ENCODE assay signal across 23 cellular contexts in genomic region chr11:19889531-19889930, GRCh38.
DNase-seq lines count a peak whose midpoint lies in the region; ATAC-seq and TF ChIP-seq lines count a peak whose summit lies in the region.
"Had no signal": no experiment of that assay in that cellular context is flagged by ENCODE, and none has a peak within 500 bp of the region (broad histone marks: within the 10 kb centered on the region; RNA-seq: fewer than 3 reads in every experiment).

No MANE protein-coding gene starts in this region.

- DNase-seq in SK-N-SH (no peak), astrocyte of the cerebellum (ENCODE audit: low read depth) (peak; percentile 35), kidney tubule cell (ENCODE audit: low spot score) (peak; percentile 89), superior temporal gyrus (ENCODE audit: extremely low spot score) (no peak), DMS53 treated with DMSO at 0.1 percent for 48 hours (lab: John Stamatoyannopoulos, UW; ENCODE audit: unreplicated experiment) (no peak), NCI-H2081 treated with DMSO at 0.1 percent for 48 hours (lab: John Stamatoyannopoulos, UW) (no peak)
- DNase-seq: activated CD8-positive, alpha-beta T cell treated with anti-CD3 and anti-CD28 coated beads for 36 hours; heart right ventricle; immature natural killer cell; MM.1S; NCI-H1417 treated with DMSO at 0.1 percent for 48 hours; NCI-H2107; NCI-H524 treated with DMSO at 0.1 percent for 48 hours; nucleus accumbens; retina; stimulated activated CD4-positive, alpha-beta T cell treated with anti-CD3 and anti-CD28 coated beads, Interleukin-12 subunit alpha, Interleukin-12 subunit beta, amount 100 ng/mL, for 4 hours; transverse colon had no signal

- peaks cover 14 to 24% of the 10 kb centered on the region in 2 experiments for H3K4me1 ChIP-seq in SK-N-SH (ENCODE audit: control insufficient read depth in 1 of 2, insufficient read depth in 2 of 2, low read depth in 1 of 2, low read length in 1 of 2)
- H3K4me1 ChIP-seq: transverse colon had no signal

- H4K20me1 ChIP-seq in SK-N-SH (ENCODE audit: insufficient read depth), result peaks cover 10% of the 10 kb centered on the region

- H3F3A ChIP-seq in SK-N-SH (replicated peaks; ENCODE audit: insufficient read depth), result peaks cover 29% of the 10 kb centered on the region

- WGBS in SK-N-SH (ENCODE audit: low lambda C conversion rate), result 83% methylated on average over 5 of the region's 5 CpGs

- POLR2A ChIA-PET in SK-N-SH (lab: Yijun Ruan, JAX), result interaction anchor here (1.1 kb wide), 1 partner anchor 14 kb away, joined by 4 read pairs; no protein-coding TSS in a partner anchor

- H3K9ac ChIP-seq in SK-N-SH, result 0 out of 2 replicates have a peak overlapping the region, but pooled peaks have one; percentile 19

- no peak for TF ChIP-seq RAD21 in SK-N-SH (IDR thresholded peaks at IDR 0.05; ENCODE audit: low read length)

- H3K27ac ChIP-seq in SK-N-SH (ENCODE audit: low read depth in 2 of 2, low read length in 1 of 2), result peak overlapping the region; percentile 69 to 82
- H3K27ac ChIP-seq: 22Rv1, RWPE1 had no signal

- 0 out of 2 replicates have a peak overlapping the region, but pooled peaks have one; percentile 22 for H3K4me2 ChIP-seq in SK-N-SH

- H3K36me3 ChIP-seq in SK-N-SH (replicated peaks in 1 of 2; ENCODE audit: control insufficient read depth in 1 of 2, insufficient read depth in 2 of 2, low read length in 1 of 2), result peaks cover 60 to 77% of the 10 kb centered on the region in 2 experiments
- H3K36me3 ChIP-seq: transverse colon had no signal

- H3K9me3 ChIP-seq in SK-N-SH, result no peaks in the 10 kb centered on the region
- H3K9me3 ChIP-seq: heart right ventricle, transverse colon had no signal

- ATAC-seq in SK-N-SH treated with all-trans-retinoic acid at 6 μM for 48 hours, result no peak
- no peak for ATAC-seq in HG03175 (IDR thresholded peaks at IDR 0.05; ENCODE audit: unreplicated experiment)
- ATAC-seq: activated CD4-positive, CD25-positive, alpha-beta regulatory T cell treated with anti-CD3 and anti-CD28 coated beads, Interleukin-2, amount 50 U/mL, for 24 hours; activated CD8-positive, alpha-beta T cell treated with anti-CD3 and anti-CD28 coated beads for 36 hours had no signal

- no peak overlapping the region for H2AFZ ChIP-seq in SK-N-SH (ENCODE audit: low read depth)

- in situ Hi-C loops in astrocyte of the cerebellum (cut with HindIII; ENCODE audit: low sequenced_read_pairs), result loop anchor here (25.0 kb wide), 1 partner anchor 327 kb away; no protein-coding TSS in a partner anchor

- no peaks in the 10 kb centered on the region for H3K9me2 ChIP-seq in SK-N-SH

- H3K27me3 ChIP-seq in SK-N-SH (ENCODE audit: insufficient read depth), result no peaks in the 10 kb centered on the region
- H3K27me3 ChIP-seq: heart right ventricle, transverse colon had no signal

- peaks cover 31% of the 10 kb centered on the region for H3K79me2 ChIP-seq in SK-N-SH (ENCODE audit: insufficient read depth)

- no peak for TF ChIP-seq EP300 in SK-N-SH (IDR thresholded peaks at IDR 0.05; ENCODE audit: borderline replicate concordance in 1 of 2, low read depth in 1 of 2, low read length in 1 of 2)

- no peak overlapping the region for H3K4me3 ChIP-seq in SK-N-SH (ENCODE audit: low read depth in 2 of 2, low read length in 1 of 2)
- no peak overlapping the region for H3K4me3 ChIP-seq in astrocyte of the cerebellum (ENCODE audit: low read depth, low read length)
- H3K4me3 ChIP-seq: heart right ventricle, lung, transverse colon had no signal

- TF ChIP-seq CTCF in SK-N-SH (IDR thresholded peaks at IDR 0.05) (no peak), astrocyte of the cerebellum (IDR thresholded peaks at IDR 0.05; ENCODE audit: low read depth, low read length, missing control alignments) (no peak)

- CTCF ChIA-PET in SK-N-SH (lab: Yijun Ruan, JAX), result interaction anchor here (0.8 to 2.4 kb wide), 3 partner anchors 14 to 819 kb away, joined by 3 to 13 read pairs (median 3); no protein-coding TSS in a partner anchor

TF ChIP-seq in SK-N-SH, 30 proteins besides CTCF, POLR2A, EP300 and RAD21:
- TF ChIP-seq SIN3A (IDR thresholded peaks at IDR 0.05; ENCODE audit: borderline replicate concordance, low read depth, low read length) (no peak), EZH2phosphoT487 (IDR thresholded peaks at IDR 0.05; ENCODE audit: borderline replicate concordance, low read depth) (no peak), YY1 (IDR thresholded peaks at IDR 0.05; ENCODE audit: low read depth) (no peak), MXI1 (IDR thresholded peaks at IDR 0.05; ENCODE audit: low read depth, low read length) (no peak), MEF2A (IDR thresholded peaks at IDR 0.05; ENCODE audit: borderline replicate concordance, low read depth) (no peak)
- TF ChIP-seq, protein P1, sequence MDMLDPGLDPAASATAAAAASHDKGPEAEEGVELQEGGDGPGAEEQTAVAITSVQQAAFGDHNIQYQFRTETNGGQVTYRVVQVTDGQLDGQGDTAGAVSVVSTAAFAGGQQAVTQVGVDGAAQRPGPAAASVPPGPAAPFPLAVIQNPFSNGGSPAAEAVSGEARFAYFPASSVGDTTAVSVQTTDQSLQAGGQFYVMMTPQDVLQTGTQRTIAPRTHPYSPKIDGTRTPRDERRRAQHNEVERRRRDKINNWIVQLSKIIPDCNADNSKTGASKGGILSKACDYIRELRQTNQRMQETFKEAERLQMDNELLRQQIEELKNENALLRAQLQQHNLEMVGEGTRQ (IDR thresholded peaks at IDR 0.05; ENCODE audit: borderline replicate concordance, low read depth, low read length), result no peak

TF ChIP-seq in SK-N-SH treated with all-trans-retinoic acid at 6 μM for 48 hours, 23 proteins besides CTCF, POLR2A, EP300 and RAD21 (continues in another document):
- TF ChIP-seq, protein P2, sequence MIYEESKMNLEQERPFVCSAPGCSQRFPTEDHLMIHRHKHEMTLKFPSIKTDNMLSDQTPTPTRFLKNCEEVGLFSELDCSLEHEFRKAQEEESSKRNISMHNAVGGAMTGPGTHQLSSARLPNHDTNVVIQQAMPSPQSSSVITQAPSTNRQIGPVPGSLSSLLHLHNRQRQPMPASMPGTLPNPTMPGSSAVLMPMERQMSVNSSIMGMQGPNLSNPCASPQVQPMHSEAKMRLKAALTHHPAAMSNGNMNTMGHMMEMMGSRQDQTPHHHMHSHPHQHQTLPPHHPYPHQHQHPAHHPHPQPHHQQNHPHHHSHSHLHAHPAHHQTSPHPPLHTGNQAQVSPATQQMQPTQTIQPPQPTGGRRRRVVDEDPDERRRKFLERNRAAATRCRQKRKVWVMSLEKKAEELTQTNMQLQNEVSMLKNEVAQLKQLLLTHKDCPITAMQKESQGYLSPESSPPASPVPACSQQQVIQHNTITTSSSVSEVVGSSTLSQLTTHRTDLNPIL (CRISPR knock-in tag; IDR thresholded peaks at IDR 0.05; ENCODE audit: low read depth), result no peak
- TF ChIP-seq ZFP30 (CRISPR knock-in tag; IDR thresholded peaks at IDR 0.05) (no peak), BACH2 (CRISPR knock-in tag; IDR thresholded peaks at IDR 0.05; ENCODE audit: borderline replicate concordance) (no peak), ZC3H10 (CRISPR knock-in tag; IDR thresholded peaks at IDR 0.05) (no peak), POU6F1 (CRISPR knock-in tag; IDR thresholded peaks at IDR 0.05; ENCODE audit: borderline replicate concordance, low read depth) (no peak), CSDC2 (CRISPR knock-in tag; IDR thresholded peaks at IDR 0.05) (no peak), ZNF70 (CRISPR knock-in tag; IDR thresholded peaks at IDR 0.05) (no peak), TOX (CRISPR knock-in tag; IDR thresholded peaks at IDR 0.05; ENCODE audit: borderline replicate concordance) (no peak), ISL1 (CRISPR knock-in tag; IDR thresholded peaks at IDR 0.05) (no peak), TSHZ2 (CRISPR knock-in tag; IDR thresholded peaks at IDR 0.05) (no peak), OSR1 (CRISPR knock-in tag; IDR thresholded peaks at IDR 0.05) (no peak)

Comparison
In these comparisons a context has a peak if more than half of its experiments do, and no peak if none do; other contexts are left out.
1. DNase-seq: peak in astrocyte of the cerebellum (single experiment) and kidney tubule cell (single experiment); none in SK-N-SH (single experiment), superior temporal gyrus (single experiment), DMS53 treated with DMSO at 0.1 percent for 48 hours (single experiment) and NCI-H2081 treated with DMSO at 0.1 percent for 48 hours (single experiment).